In genomic region chr5:134242146-134242545, GRCh38 we compare ENCODE assay signal across 15 cellular contexts. TPM values are rescaled to one million over a fixed set of nuclear protein-coding genes. Genes with fewer than 3 reads are reported as not detected.
DNase-seq lines count a peak whose midpoint lies in the region; ATAC-seq, FAIRE-seq and TF ChIP-seq lines count a peak whose summit lies in the region.
"Had no signal": no experiment of that assay in that cellular context is flagged by ENCODE, and none has a peak within 500 bp of the region (broad histone marks: within the 10 kb centered on the region; RNA-seq: fewer than 3 reads in every experiment).

No MANE protein-coding gene starts in this region.

- H3K4me1 ChIP-seq in GM23248 (ENCODE audit: insufficient read depth): peaks cover 30% of the 10 kb centered on the region
- H3K4me1 ChIP-seq in GM12878 (ENCODE audit: control insufficient read depth, insufficient read depth, low read length): no peaks in the 10 kb centered on the region
- H3K4me1 ChIP-seq in left ventricle myocardium inferior: peaks cover 59% of the 10 kb centered on the region

- no peak overlapping the region for H3K27ac Mint-ChIP-seq in chondrocyte (ENCODE audit: unreplicated experiment)
- H3K27ac Mint-ChIP-seq: activated naive CD8-positive, alpha-beta T cell; mesothelial cell of epicardium had no signal

- RAD21 ChIA-PET in GM12878 (lab: Charles Lee; ENCODE audit: unreplicated experiment): no interaction called here

- peaks cover 7% of the 10 kb centered on the region for H3F3A ChIP-seq in GM23248 (ENCODE audit: insufficient read depth)

- H3K9me3 ChIP-seq in GM23248 (ENCODE audit: low read depth) (no peaks in the 10 kb centered on the region), GM12878 (replicated peaks; ENCODE audit: control insufficient read depth, insufficient read depth, low read length) (no peaks in the 10 kb centered on the region), left ventricle myocardium inferior (replicated peaks) (no peaks in the 10 kb centered on the region)
- H3K9me3 ChIP-seq: Peyer's patch, tibial artery had no signal

- TF ChIP-seq POLR2A in GM12878 (IDR thresholded peaks at IDR 0.05; ENCODE audit: low read depth, low read length): no peak

- ATAC-seq in GM12878 (no peak), sciatic nerve (peak; percentile 83), GM21360 (IDR thresholded peaks at IDR 0.05; ENCODE audit: unreplicated experiment) (no peak)

- H3K4me2 ChIP-seq in GM23248 (ENCODE audit: unreplicated experiment): no peak overlapping the region
- no peak overlapping the region for H3K4me2 ChIP-seq in GM12878 (ENCODE audit: control insufficient read depth, insufficient read depth)

- no peaks in the 10 kb centered on the region for H3K9me2 ChIP-seq in GM23248 (ENCODE audit: insufficient read depth)

- no peak overlapping the region for H3K4me3 Mint-ChIP-seq in chondrocyte (ENCODE audit: unreplicated experiment)
- H3K4me3 Mint-ChIP-seq: activated naive CD8-positive, alpha-beta T cell; mesothelial cell of epicardium had no signal

- SMC1A ChIA-PET in GM12878 (lab: Charles Lee; ENCODE audit: uncharacterized antibody, unreplicated experiment): interaction anchor here (0.6 to 1.3 kb wide), 2 partner anchors 17 to 404 kb away, joined by 3 read pairs; no protein-coding TSS in a partner anchor

- no peak overlapping the region for H3K4me3 ChIP-seq in GM23248
- no peak overlapping the region for H3K4me3 ChIP-seq in GM12878
- H3K4me3 ChIP-seq in left ventricle myocardium inferior: no peak overlapping the region
- H3K4me3 ChIP-seq: Peyer's patch, tibial artery had no signal

- WGBS in GM23248 (ENCODE audit: low coverage in 1 of 2, low lambda C conversion rate in 2 of 2, missing lambda C conversion rate in 2 of 2), 2 experiments: 72 to 75% methylated on average over 5 of the region's 5 CpGs
- 71% methylated on average over 5 of the region's 5 CpGs for WGBS in GM12878 (ENCODE audit: insufficient coverage, insufficient replicate concordance, low lambda C conversion rate, missing lambda C conversion rate)

- no TSS peak for BruUV-seq in GM12878 (replicated peaks; lab: Mats Ljungman, UMichigan)

- no peaks in the 10 kb centered on the region for H3K9me3 Mint-ChIP-seq in chondrocyte (ENCODE audit: low read depth)
- H3K9me3 Mint-ChIP-seq: mesothelial cell of epicardium had no signal

- H3K27ac ChIP-seq in GM23248: peak overlapping the region; percentile 65
- no peak overlapping the region for H3K27ac ChIP-seq in GM12878 (ENCODE audit: control insufficient read depth, insufficient read depth)
- peak overlapping the region; percentile 84 for H3K27ac ChIP-seq in left ventricle myocardium inferior (replicated peaks)
- no peak overlapping the region for H3K27ac ChIP-seq in RWPE1
- H3K27ac ChIP-seq: Peyer's patch, tibial artery had no signal

- H3K79me2 ChIP-seq in GM23248 (ENCODE audit: insufficient read depth): no peaks in the 10 kb centered on the region
- no peaks in the 10 kb centered on the region for H3K79me2 ChIP-seq in GM12878 (ENCODE audit: control insufficient read depth, insufficient read depth, low read length)

- H3K9ac ChIP-seq in GM23248: 0 out of 2 replicates have a peak overlapping the region, but pooled peaks have one; percentile 16
- no peak overlapping the region for H3K9ac ChIP-seq in GM12878 (ENCODE audit: control insufficient read depth, insufficient read depth, low read length)

- no peak for FAIRE-seq in GM12878 (lab: Jason Lieb, UNC)

- intact Hi-C loops in GM12878 (cut with micrococcal nuclease; ENCODE audit: unreplicated experiment) (no loop called here), left ventricle myocardium inferior (cut with micrococcal nuclease) (no loop called here), sciatic nerve (cut with DNase I) (no loop called here)

- peak; percentile 88 for DNase-seq in GM23248
- no peak for DNase-seq in GM12878 (ENCODE audit: low read depth, low spot score)
- peak; percentile 30 for DNase-seq in left ventricle myocardium inferior
- DNase-seq in sciatic nerve (ENCODE audit: low spot score): no peak
- DNase-seq in chondrocyte (ENCODE audit: low spot score): no peak
- DNase-seq in RWPE1 (ENCODE audit: low spot score): no peak
- DNase-seq in activated CD4-positive, alpha-beta T cell treated with anti-CD3 and anti-CD28 coated beads for 4 hours: no peak
- DNase-seq: activated CD4-positive, CD25-positive, alpha-beta regulatory T cell treated with anti-CD3 and anti-CD28 coated beads, Interleukin-2, amount 50 U/mL, for 72 hours; NCI-H1930; Peyer's patch; stimulated activated CD4-positive, alpha-beta T cell treated with anti-CD3 and anti-CD28 coated beads, Interleukin-2, amount 100 ng/mL, for 24 hours; tibial artery had no signal

- CTCF ChIA-PET in GM12878 (lab: Yijun Ruan, JAX) (interaction anchor here (1.1 kb wide), 2 partner anchors 10 to 111 kb away, joined by 3 read pairs; no protein-coding TSS in a partner anchor), RWPE1 (lab: Yijun Ruan, JAX) (interaction anchor here (0.7 kb wide), 1 partner anchor 46 kb away, joined by 6 read pairs; no protein-coding TSS in a partner anchor)

- POLR2A ChIA-PET in GM12878 (lab: Charles Lee) (interaction anchor here (0.8 to 2.5 kb wide), 2 partner anchors 15 to 17 kb away, joined by 5 read pairs; partner anchors contain the start of gene PPP2CA), RWPE1 (lab: Yijun Ruan, JAX; ENCODE audit: low non-redundant PET) (no interaction called here)

- H3K36me3 Mint-ChIP-seq in chondrocyte (ENCODE audit: low read depth): no peaks in the 10 kb centered on the region
- H3K36me3 Mint-ChIP-seq: activated naive CD8-positive, alpha-beta T cell; mesothelial cell of epicardium had no signal

- TF ChIP-seq CTCF in GM12878 (IDR thresholded peaks at IDR 0.05 in 2 of 3, conservative IDR thresholded peaks at IDR 0.05 in 1 of 3; ENCODE audit: control insufficient read depth in 2 of 3, extremely low read depth in 1 of 3, insufficient read depth in 1 of 3, low read depth in 3 of 3, low read length in 3 of 3): no peak
- no peak for TF ChIP-seq CTCF in left ventricle myocardium inferior (IDR thresholded peaks at IDR 0.05; ENCODE audit: borderline replicate concordance)
- no peak for TF ChIP-seq CTCF in chondrocyte (IDR thresholded peaks at IDR 0.05)
- TF ChIP-seq CTCF in RWPE1 (conservative IDR thresholded peaks at IDR 0.05; ENCODE audit: low read depth): no peak

- H3K4me1 Mint-ChIP-seq in chondrocyte (ENCODE audit: low read depth): peaks cover 27% of the 10 kb centered on the region

- no peaks in the 10 kb centered on the region for H3K27me3 Mint-ChIP-seq in chondrocyte (ENCODE audit: low read depth)

- H3K36me3 ChIP-seq in GM23248 (ENCODE audit: low read depth): no peaks in the 10 kb centered on the region
- no peaks in the 10 kb centered on the region for H3K36me3 ChIP-seq in GM12878 (ENCODE audit: control insufficient read depth in 2 of 2, insufficient read depth in 2 of 2, low read length in 1 of 2)
- H3K36me3 ChIP-seq in left ventricle myocardium inferior: no peaks in the 10 kb centered on the region
- H3K36me3 ChIP-seq: Peyer's patch, tibial artery had no signal

- TF ChIP-seq EP300 in GM12878 (IDR thresholded peaks at IDR 0.05; ENCODE audit: borderline replicate concordance in 1 of 2, control insufficient read depth in 1 of 2, low read depth in 2 of 2, low read length in 2 of 2): no peak

- H2AFZ ChIP-seq in GM23248 (no peak overlapping the region), GM12878 (ENCODE audit: control insufficient read depth, low read depth, low read length) (no peak overlapping the region; the same call in 1 of the 2 replicates)

- in situ Hi-C loops in GM23248 (cut with MboI): no loop called here
- in situ Hi-C loops in GM12878 (cut with MboI): no loop called here

- TF ChIP-seq RAD21 in GM12878 (IDR thresholded peaks at IDR 0.05; ENCODE audit: insufficient read depth, low read depth, low read length): no peak

- H4K20me1 ChIP-seq in GM23248 (ENCODE audit: insufficient read depth): no peaks in the 10 kb centered on the region
- H4K20me1 ChIP-seq in GM12878 (ENCODE audit: control insufficient read depth, insufficient read depth): no peaks in the 10 kb centered on the region

- H3K27me3 ChIP-seq in GM23248 (replicated peaks; ENCODE audit: insufficient read depth) (no peaks in the 10 kb centered on the region), GM12878 (replicated peaks in 1 of 2; ENCODE audit: control insufficient read depth in 2 of 2, insufficient read depth in 2 of 2, low read length in 1 of 2) (no peaks in the 10 kb centered on the region), left ventricle myocardium inferior (ENCODE audit: low read depth) (no peaks in the 10 kb centered on the region)
- H3K27me3 ChIP-seq: Peyer's patch, tibial artery had no signal

TF ChIP-seq in GM12878, 131 proteins besides CTCF, POLR2A, EP300 and RAD21 (continues in another document):
- no peak for TF ChIP-seq NFYA (IDR thresholded peaks at IDR 0.05; ENCODE audit: borderline replicate concordance, low read depth, low read length)
- peak; percentile 60 for TF ChIP-seq RUNX3 (IDR thresholded peaks at IDR 0.05; ENCODE audit: low read length)

RNA-seq across cellular contexts. Expression of gene PPP2CA, which starts 16.3 kb away (rescaled TPM):
- total RNA-seq in GM23248 (2014; rRNA removed; shearing (Covaris generic)): 184 and 193 TPM in 2 replicates
- 223 and 249 TPM in 2 replicates for polyA plus RNA-seq in GM23248 (2016; fragmentation: Nextera tagmentation; extraction: Ambion mirVana)
- 47.7 and 59.6 TPM in 2 replicates for total RNA-seq in GM12878 (2013; cell fraction: nucleolus; rRNA removed)
- total RNA-seq in GM12878 (2014; rRNA removed): 88.9 and 112 TPM in 2 replicates
- total RNA-seq in GM12878 (2014; rRNA removed; fragmentation: Illumina TruSeq; extraction: Trizol): 62.7 and 64.6 TPM in 2 replicates
- 155 and 165 TPM in 2 replicates for total RNA-seq in GM12878 (2021)
- polyA plus RNA-seq in GM12878 (2011; ENCODE audit: low read depth): 32.4 TPM
- 225 and 324 TPM in 2 replicates for polyA plus RNA-seq in GM12878 (2011; rRNA removed)
- polyA plus RNA-seq in GM12878 (2011; cell fraction: cytosol; rRNA removed): 82.5 and 86.9 TPM in 2 replicates
- polyA plus RNA-seq in GM12878 (2011; cell fraction: nucleus; rRNA removed): 46.6 and 57.0 TPM in 2 replicates
- polyA plus RNA-seq in GM12878 (2012): 76.3 and 94.2 TPM in 2 replicates
- 83.8 and 85.3 TPM in 2 replicates for polyA plus RNA-seq in GM12878 (2014; fragmentation: Illumina TruSeq; extraction: Trizol)
- polyA plus RNA-seq in GM12878 (2014; fragmentation: Nextera tagmentation; extraction: Ambion mirVana): 10 to 100 TPM; 18.6 to 30.9 TPM
- polyA plus RNA-seq in GM12878 (2014; rRNA removed): 159 and 170 TPM in 2 replicates
- polyA plus RNA-seq in GM12878 (2016; fragmentation: Nextera tagmentation; extraction: Ambion mirVana): 100 to 1,000 TPM; 339 to 385 TPM
- polyA minus RNA-seq in GM12878 (2011; rRNA and poly(A)+ RNA removed): 45.1 and 148 TPM in 2 replicates
- polyA minus RNA-seq in GM12878 (2011; cell fraction: cytosol; rRNA and poly(A)+ RNA removed): 69.5 and 87.0 TPM in 2 replicates
- 10.0 and 23.6 TPM in 2 replicates for polyA minus RNA-seq in GM12878 (2011; cell fraction: nucleus; rRNA and poly(A)+ RNA removed)
- 163 TPM for total RNA-seq in left ventricle myocardium inferior
- total RNA-seq in sciatic nerve: 100 TPM
- total RNA-seq in chondrocyte: 109 to 113 TPM (median 113 TPM) in 3 replicates

Comparison
In these comparisons a context has a peak if more than half of its experiments do, and no peak if none do; other contexts are left out.
1. DNase-seq: peak in GM23248 (single experiment) and left ventricle myocardium inferior (single experiment); none in GM12878 (single experiment), sciatic nerve (single experiment), chondrocyte (single experiment), RWPE1 (single experiment) and activated CD4-positive, alpha-beta T cell treated with anti-CD3 and anti-CD28 coated beads for 4 hours (0 of 2).
2. H3K27ac ChIP-seq: peak in GM23248 (single experiment) and left ventricle myocardium inferior (single experiment); none in GM12878 (single experiment) and RWPE1 (single experiment).